10 cellular contexts compared by ENCODE assay signal in the genomic region with DNA sequence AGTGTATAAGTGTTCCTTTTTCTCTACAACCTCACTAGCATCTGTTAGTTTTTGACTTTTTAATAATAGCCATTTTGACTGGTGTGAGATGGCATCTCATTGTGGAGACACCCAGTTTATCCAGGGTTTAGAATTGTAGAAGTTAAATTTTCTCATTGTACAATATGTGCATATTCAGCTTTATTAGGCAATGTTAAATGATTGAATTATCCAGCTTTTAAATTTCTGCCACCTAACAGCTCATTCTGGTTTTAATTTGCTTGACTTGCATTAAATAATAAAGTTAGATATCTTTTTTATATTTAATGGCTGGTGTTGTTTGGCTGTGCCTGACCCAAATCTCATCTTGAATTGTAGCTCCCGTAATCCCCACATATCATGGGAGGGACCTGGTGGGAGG.
"Had no signal": no experiment of that assay in that cellular context is flagged by ENCODE, and none has a peak within 500 bp of the region (broad histone marks: within the 10 kb centered on the region; RNA-seq: fewer than 3 reads in every experiment).

No MANE protein-coding gene starts in this region.

- H3K4me2 ChIP-seq: GM23338 had no signal

- FAIRE-seq: H54 had no signal

- H3K36me3 ChIP-seq: HAP-1 had no signal

- H3K9ac ChIP-seq: GM23248 had no signal

- H3K9me3 ChIP-seq: HAP-1 had no signal

- H3K27ac ChIP-seq: GM23248 had no signal

- H2AFZ ChIP-seq: GM23248, GM23338 had no signal

- H3K4me3 ChIP-seq: GM23248, GM23338, HAP-1 had no signal

- DNase-seq: GM23248, GOT3, H7, H9, HCEC 1CT, HFFc6 had no signal

- H3K4me1 ChIP-seq: HAP-1 had no signal

- ATAC-seq: GM23338, HCT116 had no signal
